In genomic region chr16:70196683-70197300, GRCh38 we compare ENCODE assay signal across 11 cellular contexts. TPM values are rescaled to one million over a fixed set of nuclear protein-coding genes. Genes with fewer than 3 reads are reported as not detected.
A peak's percentile ranks its signal among the peaks of the same experiment; 100 is the strongest.
DNase-seq lines count a peak whose midpoint lies in the region; ATAC-seq, FAIRE-seq and TF ChIP-seq lines count a peak whose summit lies in the region.
"Not testable (repeated sequence)": the region's sequence is repeated elsewhere in the genome, so short reads cannot be mapped to it uniquely, and the experiment has no call there.
"Had no signal": no experiment of that assay in that cellular context is flagged by ENCODE, and none has a peak within 500 bp of the region (broad histone marks: within the 10 kb centered on the region; RNA-seq: fewer than 3 reads in every experiment).

No MANE protein-coding gene starts in this region.

- not testable (repeated sequence) for H3K79me2 ChIP-seq in endothelial cell of umbilical vein (ENCODE audit: control insufficient read depth, insufficient read depth, low read length)

- dilution Hi-C loops in endothelial cell of umbilical vein (cut with MboI; ENCODE audit: extremely low pct_ligation_motif_present, low sequenced_read_pairs) = not testable (repeated sequence)

- not testable (repeated sequence) for FAIRE-seq in A549 (lab: Jason Lieb, UNC)
- peak; percentile 91 for FAIRE-seq in endothelial cell of umbilical vein (lab: Jason Lieb, UNC)

- BruUV-seq in Panc1 (replicated peaks; lab: Mats Ljungman, UMichigan); endothelial cell of umbilical vein (replicated peaks; lab: Mats Ljungman, UMichigan): not testable (repeated sequence)

- not testable (repeated sequence) for H3K4me2 ChIP-seq in A549; endothelial cell of umbilical vein (ENCODE audit: insufficient read depth, low read length)

- H3K4me3 ChIP-seq in A549; Panc1 (ENCODE audit: low read depth in 2 of 2, low read length in 2 of 2); endothelial cell of umbilical vein (replicated peaks in 1 of 3; ENCODE audit: insufficient read depth in 1 of 3, low read depth in 1 of 3, low read length in 3 of 3); heart left ventricle; lower lobe of right lung: not testable (repeated sequence)

- H3K9me3 ChIP-seq in A549; Panc1 (ENCODE audit: control insufficient read depth, insufficient read depth, low read depth, low read length); endothelial cell of umbilical vein (replicated peaks; ENCODE audit: control insufficient read depth, insufficient read depth, low read length); heart left ventricle; lower lobe of right lung: not testable (repeated sequence)

- H3K27me3 Mint-ChIP-seq in stimulated activated naive CD8-positive, alpha-beta T cell treated with anti-CD3 and anti-CD28 coated beads, Interleukin-15, amount 100 ng/mL, for 72 hours = not testable (repeated sequence)

- H3K4me1 Mint-ChIP-seq in stimulated activated naive CD8-positive, alpha-beta T cell treated with anti-CD3 and anti-CD28 coated beads, Interleukin-15, amount 100 ng/mL, for 72 hours = not testable (repeated sequence)

- not testable (repeated sequence) for H3K27me3 ChIP-seq in Panc1 (ENCODE audit: control insufficient read depth, insufficient read depth, low read length); endothelial cell of umbilical vein (ENCODE audit: control insufficient read depth in 2 of 2, insufficient read depth in 2 of 2, low read length in 2 of 2); heart left ventricle; lower lobe of right lung (ENCODE audit: low read depth)

- not testable (repeated sequence) for DNase-seq in A549 (ENCODE audit: low read depth in 1 of 2, low spot score in 1 of 2); Panc1 (ENCODE audit: low read depth, low spot score); endothelial cell of umbilical vein (ENCODE audit: low read depth, low spot score); heart left ventricle; left colon; lower lobe of right lung; stimulated activated naive CD8-positive, alpha-beta T cell treated with anti-CD3 and anti-CD28 coated beads, Interleukin-15, amount 100 ng/mL, for 72 hours

- in situ Hi-C loops in Panc1 (cut with HindIII; ENCODE audit: low pct_unique_long_range_greater_than_20kb, low sequenced_read_pairs) = not testable (repeated sequence)

- CTCF ChIA-PET in A549 (lab: Yijun Ruan, JAX); Panc1 (lab: Charles Lee); endothelial cell of umbilical vein (lab: Charles Lee): not testable (repeated sequence)

- WGBS in A549 (ENCODE audit: missing lambda C conversion rate) = 70% methylated on average over 2 of the region's 12 CpGs
- WGBS in heart left ventricle, 4 donors = 64 to 100% (median 75%) methylated on average over 1 to 8 of the region's 12 CpGs

- not testable (repeated sequence) for H3K27ac ChIP-seq in A549; Panc1 (ENCODE audit: low read length); endothelial cell of umbilical vein (ENCODE audit: insufficient read depth, low read depth, low read length); heart left ventricle; lower lobe of right lung

- H3K27ac Mint-ChIP-seq in stimulated activated naive CD8-positive, alpha-beta T cell treated with anti-CD3 and anti-CD28 coated beads, Interleukin-15, amount 100 ng/mL, for 72 hours = not testable (repeated sequence)

- intact Hi-C loops in Panc1 (cut with micrococcal nuclease; ENCODE audit: unreplicated experiment); endothelial cell of umbilical vein (cut with micrococcal nuclease); heart left ventricle (cut with DNase I); left colon (cut with DNase I, micrococcal nuclease); lower lobe of right lung (cut with DNase I): not testable (repeated sequence)

- not testable (repeated sequence) for H3K9me1 ChIP-seq in endothelial cell of umbilical vein (replicated peaks; ENCODE audit: control insufficient read depth, extremely low read depth, insufficient read depth, low read length)

- POLR2A ChIA-PET in A549 (lab: Yijun Ruan, JAX); Panc1 (lab: Charles Lee); endothelial cell of umbilical vein (lab: Charles Lee): not testable (repeated sequence)

- not testable (repeated sequence) for H4K20me1 ChIP-seq in endothelial cell of umbilical vein (replicated peaks; ENCODE audit: control insufficient read depth, extremely low read depth, insufficient read depth, low read length)

- TF ChIP-seq CTCF in A549 (IDR thresholded peaks at IDR 0.05); Panc1 (IDR thresholded peaks at IDR 0.05); endothelial cell of umbilical vein (IDR thresholded peaks at IDR 0.05; ENCODE audit: extremely low read depth in 1 of 2, insufficient read depth in 1 of 2, low read depth in 1 of 2, low read length in 2 of 2); heart left ventricle (IDR thresholded peaks at IDR 0.05); lower lobe of right lung (IDR thresholded peaks at IDR 0.05): not testable (repeated sequence)

- not testable (repeated sequence) for H3K4me3 Mint-ChIP-seq in stimulated activated naive CD8-positive, alpha-beta T cell treated with anti-CD3 and anti-CD28 coated beads, Interleukin-15, amount 100 ng/mL, for 72 hours

- not testable (repeated sequence) for H3K4me1 ChIP-seq in A549; Panc1 (ENCODE audit: control insufficient read depth, insufficient read depth, low read length); endothelial cell of umbilical vein (ENCODE audit: control insufficient read depth, extremely low read depth, insufficient read depth, low read length); heart left ventricle; lower lobe of right lung

- not testable (repeated sequence) for H2AFZ ChIP-seq in endothelial cell of umbilical vein (ENCODE audit: low read depth, low read length)

- TF ChIP-seq RAD21 in A549 (conservative IDR thresholded peaks at IDR 0.05 in 1 of 2, IDR thresholded peaks at IDR 0.05 in 1 of 2) = not testable (repeated sequence)

- H3K9ac ChIP-seq in endothelial cell of umbilical vein (replicated peaks; ENCODE audit: extremely low read depth, insufficient read depth, low read length) = not testable (repeated sequence)

- not testable (repeated sequence) for TF ChIP-seq POLR2A in A549 (IDR thresholded peaks at IDR 0.05; ENCODE audit: low read length); endothelial cell of umbilical vein (IDR thresholded peaks at IDR 0.05; ENCODE audit: low read depth, low read length); heart left ventricle (IDR thresholded peaks at IDR 0.05)

- not testable (repeated sequence) for H3K36me3 ChIP-seq in Panc1 (ENCODE audit: control insufficient read depth, insufficient read depth, low read length); endothelial cell of umbilical vein (ENCODE audit: control insufficient read depth in 2 of 2, extremely low read depth in 1 of 2, insufficient read depth in 2 of 2, low read length in 2 of 2); heart left ventricle; lower lobe of right lung

- TF ChIP-seq EP300 in A549 (IDR thresholded peaks at IDR 0.05) = not testable (repeated sequence)

- ATAC-seq in A549 = peak; percentile 51 to 55
- ATAC-seq in Panc1 = peak; percentile 59
- peak; percentile 47 to 70 (median 61) for ATAC-seq in heart left ventricle
- ATAC-seq in left colon = peak; percentile 50
- peak; percentile 55 to 65 for ATAC-seq in lower lobe of right lung
- ATAC-seq in stimulated activated naive CD8-positive, alpha-beta T cell treated with anti-CD3 and anti-CD28 coated beads, Interleukin-15, amount 100 ng/mL, for 72 hours = peak; percentile 12

- not testable (repeated sequence) for H3K9me3 Mint-ChIP-seq in stimulated activated naive CD8-positive, alpha-beta T cell treated with anti-CD3 and anti-CD28 coated beads, Interleukin-15, amount 100 ng/mL, for 72 hours

RNA-seq across cellular contexts. Expression of gene CLEC18C, which starts 23.2 kb away (rescaled TPM):
- polyA plus RNA-seq in A549 (2011; rRNA removed) = 0.13 and 0.16 TPM in 2 replicates
- polyA plus RNA-seq in A549 (2012; cell fraction: cytosol; rRNA removed) = 0.08 and 0.19 TPM in 2 replicates
- polyA plus RNA-seq in A549 (2012; cell fraction: nucleus; rRNA removed) = 0.76 and 0.89 TPM in 2 replicates
- 0.09 to 0.18 TPM (median 0.15 TPM) in 3 replicates for polyA plus RNA-seq in A549 (2017; fragmentation: RNase III; extraction: RNeasy Plus Mini Kit Qiagen cat#74134 plus additional on column Dnase treatment)
- polyA minus RNA-seq in A549 (2011; rRNA and poly(A)+ RNA removed) = not detected in 2 replicates
- total RNA-seq in Panc1 (2021; ENCODE audit: unreplicated experiment) = not detected
- polyA plus RNA-seq in Panc1 (2012; ENCODE audit: insufficient read length) = not detected
- 0.42 TPM in 1 of 2 replicates, not detected in the other for total RNA-seq in endothelial cell of umbilical vein
- 0.06 TPM in 1 of 2 replicates, not detected in the other for polyA plus RNA-seq in endothelial cell of umbilical vein
- polyA plus RNA-seq in endothelial cell of umbilical vein (2011; cell fraction: cytosol; rRNA removed) = not detected in 2 replicates
- 0.32 and 0.33 TPM in 2 replicates for polyA plus RNA-seq in endothelial cell of umbilical vein (2011; cell fraction: nucleus; rRNA removed)
- polyA plus RNA-seq in endothelial cell of umbilical vein (2012) = not detected in 2 replicates
- polyA minus RNA-seq in endothelial cell of umbilical vein = 0.85 TPM in 1 of 2 replicates, not detected in the other
- not detected for polyA minus RNA-seq in endothelial cell of umbilical vein (2011; cell fraction: cytosol; rRNA and poly(A)+ RNA removed)
- 0.19 and 0.87 TPM in 2 replicates for polyA minus RNA-seq in endothelial cell of umbilical vein (2011; cell fraction: nucleus; rRNA and poly(A)+ RNA removed)
- total RNA-seq in heart left ventricle = under 1 TPM in 5 of 9 donors, not detected in 4; 0.09 to 0.34 (median 0.13) TPM
- under 1 TPM in 1 of 2 donors, not detected in 1; 0.15 TPM for polyA plus RNA-seq in heart left ventricle
- under 1 TPM in 1 of 2 donors, not detected in 1; 0.64 TPM for total RNA-seq in left colon
- total RNA-seq in lower lobe of right lung = 1.0 TPM
- total RNA-seq: RPMI7951 had no signal
- polyA plus RNA-seq: CD14-positive monocyte; CD8-positive, alpha-beta memory T cell; IgD-negative memory B cell had no signal

RNA-seq across cellular contexts. Expression of gene EXOSC6, which starts 54.9 kb away (rescaled TPM):
- 12.9 and 15.0 TPM in 2 replicates for polyA plus RNA-seq in A549 (2011; rRNA removed)
- 9.7 and 13.9 TPM in 2 replicates for polyA plus RNA-seq in A549 (2012; cell fraction: cytosol; rRNA removed)
- 13.0 and 13.6 TPM in 2 replicates for polyA plus RNA-seq in A549 (2012; cell fraction: nucleus; rRNA removed)
- 10.8 to 12.2 TPM (median 11.7 TPM) in 3 replicates for polyA plus RNA-seq in A549 (2017; fragmentation: RNase III; extraction: RNeasy Plus Mini Kit Qiagen cat#74134 plus additional on column Dnase treatment)
- 10.2 and 10.5 TPM in 2 replicates for polyA minus RNA-seq in A549 (2011; rRNA and poly(A)+ RNA removed)
- 19.3 TPM for total RNA-seq in Panc1 (2021; ENCODE audit: unreplicated experiment)
- 6.7 TPM for polyA plus RNA-seq in Panc1 (2012; ENCODE audit: insufficient read length)
- total RNA-seq in endothelial cell of umbilical vein = 29.2 and 30.6 TPM in 2 replicates
- 11.6 and 12.6 TPM in 2 replicates for polyA plus RNA-seq in endothelial cell of umbilical vein
- 10.8 and 10.9 TPM in 2 replicates for polyA plus RNA-seq in endothelial cell of umbilical vein (2011; cell fraction: cytosol; rRNA removed)
- polyA plus RNA-seq in endothelial cell of umbilical vein (2011; cell fraction: nucleus; rRNA removed) = 8.4 and 10.0 TPM in 2 replicates
- 6.7 and 7.4 TPM in 2 replicates for polyA plus RNA-seq in endothelial cell of umbilical vein (2012)
- polyA minus RNA-seq in endothelial cell of umbilical vein = 10.3 and 12.3 TPM in 2 replicates
- 16.2 TPM for polyA minus RNA-seq in endothelial cell of umbilical vein (2011; cell fraction: cytosol; rRNA and poly(A)+ RNA removed)
- 8.8 and 11.3 TPM in 2 replicates for polyA minus RNA-seq in endothelial cell of umbilical vein (2011; cell fraction: nucleus; rRNA and poly(A)+ RNA removed)
- total RNA-seq in heart left ventricle = 10 to 100 TPM; 10.5 to 19.2 (median 15.4) TPM
- polyA plus RNA-seq in heart left ventricle = 10 to 100 TPM in 1 of 2 donors, 1 to 10 TPM in 1; 7.1 to 12.0 TPM
- 10 to 100 TPM; 15.0 to 19.6 TPM for total RNA-seq in left colon
- total RNA-seq in lower lobe of right lung = 21.4 TPM
